28 cellular contexts compared by ENCODE assay signal in the genomic region with DNA sequence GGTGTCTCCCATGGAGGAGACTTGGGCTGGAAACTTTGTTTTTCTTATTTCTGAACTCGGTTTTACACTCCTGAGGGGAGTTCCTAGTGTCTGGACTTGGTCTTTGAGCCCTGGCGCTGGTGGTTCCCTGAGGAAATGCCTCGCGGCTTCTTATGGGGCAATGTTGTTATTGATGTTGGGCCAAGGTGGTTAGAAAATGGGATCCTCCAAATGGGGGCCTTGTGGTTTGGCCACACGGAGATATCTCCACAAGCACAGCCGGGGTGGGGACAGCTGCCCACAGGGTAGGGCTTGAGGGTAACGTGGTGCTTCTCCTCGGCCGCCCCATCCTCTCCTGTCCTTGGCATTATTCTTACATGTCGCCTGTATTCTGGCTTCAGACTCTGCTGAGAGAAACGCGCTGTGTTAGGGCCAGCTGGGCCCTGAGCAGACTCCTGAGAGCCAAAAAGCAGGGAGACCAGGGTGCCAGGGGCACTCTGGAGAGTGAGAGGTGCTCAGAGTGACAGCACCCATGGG.
A peak's percentile ranks its signal among the peaks of the same experiment; 100 is the strongest.
DNase-seq lines count a peak whose midpoint lies in the region; ATAC-seq, FAIRE-seq and TF ChIP-seq lines count a peak whose summit lies in the region.
"Had no signal": no experiment of that assay in that cellular context is flagged by ENCODE, and none has a peak within 500 bp of the region (broad histone marks: within the 10 kb centered on the region; RNA-seq: fewer than 3 reads in every experiment).

No MANE protein-coding gene starts in this region.

- H3K27ac Mint-ChIP-seq in mesothelial cell of epicardium = peak overlapping the region; percentile 34
- H3K27ac Mint-ChIP-seq: activated CD8-positive, alpha-beta T cell treated with anti-CD3 and anti-CD28 coated beads, Interleukin-2, amount 10 ng/mL, durations not matched to agents 7 days and 5 days; B cell; memory B cell had no signal

- peaks cover 23% of the 10 kb centered on the region for H3K36me3 Mint-ChIP-seq in mesothelial cell of epicardium

- DNase-seq in MV-4-11 (lab: John Stamatoyannopoulos, UW) (peak; percentile 28), fibroblast of gingiva (ENCODE audit: low read depth) (peak; percentile 77), mesothelial cell of epicardium (ENCODE audit: low spot score in 2 of 2, unreplicated experiment in 2 of 2) (no peak), tibial artery (peak; percentile 65 to 83), pancreas (no peak), T-helper 2 cell (no peak)
- DNase-seq: activated CD4-positive, CD25-positive, alpha-beta regulatory T cell treated with anti-CD3 and anti-CD28 coated beads, Interleukin-2, amount 50 U/mL, for 72 hours; activated CD8-positive, alpha-beta T cell treated with anti-CD3 and anti-CD28 coated beads, Interleukin-2, amount 10 ng/mL, durations not matched to agents 7 days and 5 days; activated gamma-delta T cell treated with Interleukin-2 at 50 U/mL for 16 hours; activated T-cell treated with anti-CD3 and anti-CD28 coated beads, Interleukin-2, amount 50 U/mL, for 1 hour; central memory CD4-positive, alpha-beta T cell; DMS79 treated with DMSO at 0.1 percent for 48 hours; effector CD4-positive, alpha-beta T cell; erythroblast; Kasumi-1; naive B cell; NCI-H2081; NCI-H345; ovary; right lobe of liver; SHP77; SW 1271 had no signal

- intact Hi-C loops in tibial artery (cut with DNase I; ENCODE audit: low total_unique reads) (loop anchor here (10.0 kb wide), 1 partner anchor 133 kb away; the partner anchor contains the start of gene FOXO3), pancreas (cut with DNase I) (no loop called here)

- H3K4me3 ChIP-seq in tibial artery (peak overlapping the region in 1 of 2 donors; percentile 0), pancreas (no peak overlapping the region)
- H3K4me3 ChIP-seq: gastroesophageal sphincter, ovary, right lobe of liver had no signal

- H3K27ac ChIP-seq in tibial artery (peak overlapping the region; percentile 73 to 78), pancreas (no peak overlapping the region)
- H3K27ac ChIP-seq: gastroesophageal sphincter, ovary, right lobe of liver had no signal

- H3K4me3 Mint-ChIP-seq in mesothelial cell of epicardium = no peak overlapping the region
- H3K4me3 Mint-ChIP-seq: activated CD8-positive, alpha-beta T cell treated with anti-CD3 and anti-CD28 coated beads, Interleukin-2, amount 10 ng/mL, durations not matched to agents 7 days and 5 days; B cell; memory B cell had no signal

- no peaks in the 10 kb centered on the region for H3K36me3 ChIP-seq in tibial artery
- H3K36me3 ChIP-seq in pancreas = no peaks in the 10 kb centered on the region
- H3K36me3 ChIP-seq: ovary, right lobe of liver had no signal

- 91 to 97% methylated on average over 12 of the region's 12 CpGs for WGBS in pancreas, 2 donors

- peaks cover 32% of the 10 kb centered on the region for H3K4me1 Mint-ChIP-seq in mesothelial cell of epicardium
- H3K4me1 Mint-ChIP-seq: B cell, memory B cell, naive B cell had no signal

- ATAC-seq in GM21526 (IDR thresholded peaks at IDR 0.05; ENCODE audit: low FRiP score, unreplicated experiment) = no peak
- ATAC-seq in pancreas = no peak
- ATAC-seq: activated CD8-positive, alpha-beta T cell treated with anti-CD3 and anti-CD28 coated beads, Interleukin-2, amount 10 ng/mL, durations not matched to agents 7 days and 5 days; gastroesophageal sphincter had no signal

- H3K9me3 ChIP-seq in tibial artery (peaks cover 0 to 4% (median 4%) of the 10 kb centered on the region in 3 donors), pancreas (no peaks in the 10 kb centered on the region)
- H3K9me3 ChIP-seq: ovary, right lobe of liver had no signal

- H3K9me3 Mint-ChIP-seq in mesothelial cell of epicardium = peaks cover 20% of the 10 kb centered on the region

- no peaks in the 10 kb centered on the region for H3K27me3 Mint-ChIP-seq in mesothelial cell of epicardium (ENCODE audit: low read depth)
- H3K27me3 Mint-ChIP-seq: B cell, memory B cell, naive B cell had no signal

- H3K4me1 ChIP-seq in tibial artery (peaks cover 0 to 62% (median 45%) of the 10 kb centered on the region in 4 donors), pancreas (no peaks in the 10 kb centered on the region)
- H3K4me1 ChIP-seq: gastroesophageal sphincter, right lobe of liver had no signal

- no peaks in the 10 kb centered on the region for H3K27me3 ChIP-seq in tibial artery
- H3K27me3 ChIP-seq in pancreas = no peaks in the 10 kb centered on the region
- H3K27me3 ChIP-seq: gastroesophageal sphincter, ovary, right lobe of liver had no signal

- no peak for TF ChIP-seq CTCF in mesothelial cell of epicardium (IDR thresholded peaks at IDR 0.05; ENCODE audit: unreplicated experiment)
- peak in 1 of 2 experiments; percentile 11 for TF ChIP-seq CTCF in tibial artery (IDR thresholded peaks at IDR 0.05)
- TF ChIP-seq CTCF in pancreas (IDR thresholded peaks at IDR 0.05) = no peak

- no peak for FAIRE-seq in pancreas (lab: Jason Lieb, UNC)
- FAIRE-seq: H1, keratinocyte had no signal

Comparison
In these comparisons a context has a peak if more than half of its experiments do, and no peak if none do; other contexts are left out.
1. DNase-seq: peak in MV-4-11 (single experiment), fibroblast of gingiva (single experiment) and tibial artery (2 of 2); none in mesothelial cell of epicardium (0 of 2), pancreas (0 of 6) and T-helper 2 cell (0 of 5).
2. H3K27ac ChIP-seq: peak in tibial artery (2 of 2); none in pancreas (0 of 4).